ENCODE assay signal across 13 cellular contexts in genomic region chr14:51472881-51473280, GRCh38.
A peak's percentile ranks its signal among the peaks of the same experiment; 100 is the strongest.
DNase-seq lines count a peak whose midpoint lies in the region; FAIRE-seq and TF ChIP-seq lines count a peak whose summit lies in the region.
"Had no signal": no experiment of that assay in that cellular context is flagged by ENCODE, and none has a peak within 500 bp of the region (broad histone marks: within the 10 kb centered on the region; RNA-seq: fewer than 3 reads in every experiment).

No MANE protein-coding gene starts in this region.

- TF ChIP-seq CTCF in VCaP (conservative IDR thresholded peaks at IDR 0.05) (no peak), keratinocyte (optimal IDR thresholded peaks at IDR 0.05 in 1 of 3, IDR thresholded peaks at IDR 0.05 in 1 of 3, conservative IDR thresholded peaks at IDR 0.05 in 1 of 3; ENCODE audit: extremely low read depth in 1 of 3, insufficient read depth in 2 of 3, low read length in 3 of 3) (no peak)

- no peak overlapping the region for H3K4me3 ChIP-seq in keratinocyte (ENCODE audit: control insufficient read depth in 2 of 3, extremely low read depth in 1 of 3, insufficient read depth in 2 of 3, low read depth in 1 of 3, low read length in 3 of 3)
- H3K4me3 ChIP-seq: ascending aorta had no signal

- no peaks in the 10 kb centered on the region for H3K9me3 ChIP-seq in keratinocyte (ENCODE audit: control insufficient read depth, low read depth, low read length)
- H3K9me3 ChIP-seq: ascending aorta had no signal

- FAIRE-seq in keratinocyte (lab: Jason Lieb, UNC) = no peak

- H3K4me1 ChIP-seq in keratinocyte (ENCODE audit: control insufficient read depth, extremely low read depth, insufficient read depth, low read length) = peaks cover 31% of the 10 kb centered on the region
- H3K4me1 ChIP-seq: ascending aorta had no signal

- H3K27ac ChIP-seq in VCaP (peak overlapping the region; percentile 68), keratinocyte (ENCODE audit: control insufficient read depth, insufficient read depth, low read length) (peak overlapping the region; percentile 89)
- H3K27ac ChIP-seq: ascending aorta had no signal

- H3K36me3 ChIP-seq in keratinocyte (ENCODE audit: control insufficient read depth in 2 of 2, extremely low read depth in 1 of 2, insufficient read depth in 2 of 2, low read length in 2 of 2) = no peaks in the 10 kb centered on the region
- H3K36me3 ChIP-seq: ascending aorta had no signal

- no peaks in the 10 kb centered on the region for H3K9me1 ChIP-seq in keratinocyte (ENCODE audit: control insufficient read depth, extremely low read depth, insufficient read depth, low read length)

- H3K27me3 ChIP-seq in keratinocyte (ENCODE audit: control insufficient read depth, extremely low read depth, insufficient read depth, low read length) = no peaks in the 10 kb centered on the region
- H3K27me3 ChIP-seq: ascending aorta had no signal

- peak overlapping the region; percentile 66 for H2AFZ ChIP-seq in keratinocyte (ENCODE audit: control insufficient read depth, low read length)

- peak; percentile 83 for DNase-seq in D341Med (ENCODE audit: low spot score)
- peak; percentile 25 for DNase-seq in NCI-H1048 (lab: John Stamatoyannopoulos, UW)
- DNase-seq in keratinocyte (ENCODE audit: low read depth, low spot score) = no peak
- DNase-seq in NCI-H2196 treated with DMSO at 0.1 percent for 48 hours (lab: John Stamatoyannopoulos, UW; ENCODE audit: unreplicated experiment) = no peak
- DNase-seq in activated CD4-positive, alpha-beta T cell treated with anti-CD3 and anti-CD28 coated beads for 48 hours = no peak
- DNase-seq in stimulated activated CD4-positive, alpha-beta T cell treated with anti-CD3 and anti-CD28 coated beads, Interleukin-4, amount 100 ng/mL, for 4 hours = no peak
- no peak for DNase-seq in GDM1 (lab: John Stamatoyannopoulos, UW)
- DNase-seq: activated CD8-positive, alpha-beta T cell treated with anti-CD3 and anti-CD28 coated beads for 36 hours; glutamatergic neuron; NCI-H1417 treated with DMSO at 0.1 percent for 48 hours; NCI-H526 treated with DMSO at 0.1 percent for 48 hours had no signal

- H3K9ac ChIP-seq in keratinocyte (ENCODE audit: control insufficient read depth, extremely low read depth, insufficient read depth, low read length) = peak overlapping the region; percentile 62

- H3K79me2 ChIP-seq in keratinocyte (ENCODE audit: control insufficient read depth, insufficient read depth, low read length) = no peaks in the 10 kb centered on the region

- H4K20me1 ChIP-seq in keratinocyte (ENCODE audit: control insufficient read depth, extremely low read depth, insufficient read depth, low read length) = no peaks in the 10 kb centered on the region

- peak overlapping the region; percentile 55 for H3K4me2 ChIP-seq in keratinocyte (ENCODE audit: control insufficient read depth, extremely low read depth, insufficient read depth, low read depth, low read length)

- dilution Hi-C loops in keratinocyte (cut with MboI; ENCODE audit: extremely low pct_ligation_motif_present, low sequenced_read_pairs) = no loop called here

Comparison
In these comparisons a context has a peak if more than half of its experiments do, and no peak if none do; other contexts are left out.
1. DNase-seq: peak in D341Med (single experiment) and NCI-H1048 (single experiment); none in keratinocyte (single experiment), NCI-H2196 treated with DMSO at 0.1 percent for 48 hours (single experiment), activated CD4-positive, alpha-beta T cell treated with anti-CD3 and anti-CD28 coated beads for 48 hours (single experiment), stimulated activated CD4-positive, alpha-beta T cell treated with anti-CD3 and anti-CD28 coated beads, Interleukin-4, amount 100 ng/mL, for 4 hours (0 of 2) and GDM1 (single experiment).